Comparison of ENCODE assay signal across 31 cellular contexts in the genomic region with DNA sequence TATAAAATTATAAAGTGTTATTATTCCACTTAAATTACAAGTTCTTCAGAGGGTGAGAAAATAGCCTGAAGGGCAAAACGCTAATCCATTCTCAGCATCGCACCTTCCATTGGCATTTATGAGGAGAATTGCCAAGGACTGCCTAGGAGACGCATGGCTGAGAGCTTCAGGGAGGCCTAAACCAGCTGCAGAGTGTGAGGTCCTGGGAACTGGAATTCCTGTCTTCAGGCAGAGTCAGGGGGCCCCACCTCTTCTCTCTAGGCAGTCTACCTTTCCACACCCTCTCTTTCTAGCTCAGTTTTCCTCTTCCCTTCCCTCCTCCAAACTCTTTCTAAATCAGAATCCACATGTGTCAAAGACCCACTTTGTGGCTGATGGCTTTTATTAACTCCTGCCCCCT. TPM values are rescaled to one million over a fixed set of nuclear protein-coding genes. Genes with fewer than 3 reads are reported as not detected.
DNase-seq lines count a peak whose midpoint lies in the region; ATAC-seq, FAIRE-seq and TF ChIP-seq lines count a peak whose summit lies in the region.
"Had no signal": no experiment of that assay in that cellular context is flagged by ENCODE, and none has a peak within 500 bp of the region (broad histone marks: within the 10 kb centered on the region; RNA-seq: fewer than 3 reads in every experiment).

No MANE protein-coding gene starts in this region.

- no peak overlapping the region for H4K5ac ChIP-seq in mesendoderm (ENCODE audit: low read length)

- H4K20me1 ChIP-seq in K562 (replicated peaks; ENCODE audit: control insufficient read depth, insufficient read depth, low read length), result no peaks in the 10 kb centered on the region

- in situ Hi-C loops in K562 (cut with MboI), result loop anchor here (10.0 to 25.0 kb wide), 2 partner anchors 297 to 475 kb away; no protein-coding TSS in a partner anchor

- POLR2A ChIA-PET in HEK293 (lab: Yijun Ruan, JAX), result no interaction called here
- POLR2A ChIA-PET in K562 (lab: Yijun Ruan, JAX), result interaction anchor here (0.7 kb wide), 1 partner anchor 876 kb away, joined by 3 read pairs; no protein-coding TSS in a partner anchor

- H3K27me3 ChIP-seq in K562 (ENCODE audit: control insufficient read depth in 2 of 2, insufficient read depth in 2 of 2, low read length in 2 of 2) (no peaks in the 10 kb centered on the region), mesendoderm (ENCODE audit: insufficient read depth, low read length, poor library complexity) (no peaks in the 10 kb centered on the region)
- H3K27me3 ChIP-seq: BE2C had no signal

- no peak for TF ChIP-seq CTCF in HEK293 (tag by site-specific recombination; IDR thresholded peaks at IDR 0.05)
- TF ChIP-seq CTCF in K562 (IDR thresholded peaks at IDR 0.05 in 2 of 3, conservative IDR thresholded peaks at IDR 0.05 in 1 of 3; ENCODE audit: insufficient read depth in 2 of 3, low read depth in 1 of 3, low read length in 3 of 3), result no peak

- DNase-seq in K562 (ENCODE audit: extremely low read depth in 1 of 4, low spot score in 3 of 4), result no peak
- DNase-seq in mesendoderm, result peak; percentile 74
- no peak for DNase-seq in nucleus accumbens (lab: John Stamatoyannopoulos, UW)
- DNase-seq in SW 1271 (lab: John Stamatoyannopoulos, UW), result no peak
- DNase-seq: BE2C; Calu3; CD8-positive, alpha-beta memory T cell; GOT3; NCI-H1092 treated with DMSO at 0.1 percent for 48 hours; NCI-H1436; NCI-H187; NCI-H2081 treated with DMSO at 0.1 percent for 48 hours; NCI-H2171; NCI-H345; NCI-H510A treated with DMSO at 0.1 percent for 48 hours; NCI-H82; NK-92 treated with Interleukin-12 subunit alpha and Interleukin-12 subunit beta, amount 100 ng/mL, for 24 hours; SHP77 had no signal

- no peaks in the 10 kb centered on the region for H3K9me1 ChIP-seq in K562 (ENCODE audit: control insufficient read depth, insufficient read depth, low read length)

- H3K79me1 ChIP-seq in mesendoderm (ENCODE audit: low read length), result no peaks in the 10 kb centered on the region

- no peaks in the 10 kb centered on the region for H3K4me1 ChIP-seq in HEK293 (ENCODE audit: control insufficient read depth, insufficient read depth, low read length)
- H3K4me1 ChIP-seq in K562 (replicated peaks in 1 of 2; ENCODE audit: control insufficient read depth in 2 of 2, insufficient read depth in 2 of 2, low read length in 2 of 2), result no peaks in the 10 kb centered on the region; a peak in 2 of 5 replicates
- H3K4me1 ChIP-seq in mesendoderm (ENCODE audit: control insufficient read depth, low read depth, low read length), result no peaks in the 10 kb centered on the region

- no peak overlapping the region for H2BK15ac ChIP-seq in mesendoderm (replicated peaks; ENCODE audit: low read depth)

- no peak for FAIRE-seq in K562 (lab: Jason Lieb, UNC)
- FAIRE-seq: G401.6 had no signal

- CTCF ChIA-PET in HEK293 (lab: Yijun Ruan, JAX), result interaction anchor here (2.4 kb wide), 1 partner anchor 130 kb away, joined by 13 read pairs; no protein-coding TSS in a partner anchor
- CTCF ChIA-PET in K562 (lab: Yijun Ruan, JAX; ENCODE audit: low intra/inter-chr PET ratio), result no interaction called here

- TF ChIP-seq POLR2A in K562 (conservative IDR thresholded peaks at IDR 0.05), result no peak

- no peak overlapping the region for H2BK5ac ChIP-seq in mesendoderm (ENCODE audit: low read length)

- H3K79me2 ChIP-seq in K562 (ENCODE audit: control insufficient read depth, insufficient read depth, low read length) (no peaks in the 10 kb centered on the region), mesendoderm (ENCODE audit: control insufficient read depth, insufficient read depth, low read length) (no peaks in the 10 kb centered on the region)

- H4K8ac ChIP-seq in mesendoderm (ENCODE audit: low read depth, low read length), result no peak overlapping the region

- H3K9ac ChIP-seq in K562 (ENCODE audit: insufficient read depth in 1 of 2, low read depth in 2 of 2, low read length in 2 of 2) (no peak overlapping the region), mesendoderm (ENCODE audit: low read length) (no peak overlapping the region)

- TF ChIP-seq EP300 in K562 (IDR thresholded peaks at IDR 0.05; ENCODE audit: low read length), result no peak

- H3K23ac ChIP-seq in mesendoderm (ENCODE audit: low read length), result no peak overlapping the region

- H3K27ac ChIP-seq in HEK293 (ENCODE audit: extremely low read depth, low read depth, low read length) (no peak overlapping the region), K562 (ENCODE audit: extremely low read depth, low read depth, low read length) (no peak overlapping the region), mesendoderm (ENCODE audit: low read depth, low read length) (no peak overlapping the region)
- H3K27ac ChIP-seq: RWPE1 had no signal

- no peak overlapping the region for H3K18ac ChIP-seq in mesendoderm (ENCODE audit: low read length)

- no peaks in the 10 kb centered on the region for H3K36me3 ChIP-seq in HEK293 (ENCODE audit: control insufficient read depth in 2 of 2, insufficient read depth in 1 of 2, low read length in 2 of 2)
- H3K36me3 ChIP-seq in K562 (ENCODE audit: control insufficient read depth, insufficient read depth, low read length), result no peaks in the 10 kb centered on the region
- H3K36me3 ChIP-seq in mesendoderm (ENCODE audit: control insufficient read depth, insufficient read depth, low read length), result no peaks in the 10 kb centered on the region
- H3K36me3 ChIP-seq: BE2C had no signal

- no peaks in the 10 kb centered on the region for H3K9me3 ChIP-seq in HEK293 (ENCODE audit: control insufficient read depth, insufficient read depth, low read depth, low read length)
- no peaks in the 10 kb centered on the region for H3K9me3 ChIP-seq in K562 (replicated peaks; ENCODE audit: control insufficient read depth, insufficient read depth, low read depth, low read length)
- H3K9me3 ChIP-seq: BE2C had no signal

- BruUV-seq in K562 (replicated peaks; lab: Mats Ljungman, UMichigan), result no TSS peak

- no peak overlapping the region for H3K4ac ChIP-seq in mesendoderm (ENCODE audit: low read depth, low read length)

- H3K4me2 ChIP-seq in K562 (ENCODE audit: insufficient read depth, low read length), result no peak overlapping the region
- H3K4me2 ChIP-seq in mesendoderm (ENCODE audit: low read length), result no peak overlapping the region

- H3K56ac ChIP-seq in mesendoderm (ENCODE audit: low read length), result no peak overlapping the region

- WGBS in K562 (ENCODE audit: insufficient coverage, low coverage, missing lambda C conversion rate), result 86% methylated on average over 3 of the region's 3 CpGs
- WGBS in mesendoderm (ENCODE audit: extremely low coverage, insufficient coverage, low lambda C conversion rate), result no CpG with 5 or more reads among the region's 3 CpGs

- H3K4me3 ChIP-seq in HEK293 (ENCODE audit: low read depth, low read length) (no peak overlapping the region), K562 (no peak overlapping the region), mesendoderm (ENCODE audit: low read length) (no peak overlapping the region)

- no peak for TF ChIP-seq RAD21 in K562 (CRISPR knock-in tag; conservative IDR thresholded peaks at IDR 0.05 in 1 of 2, IDR thresholded peaks at IDR 0.05 in 1 of 2)

- H2BK120ac ChIP-seq in mesendoderm (ENCODE audit: low read depth, low read length), result no peak overlapping the region

- H2AK5ac ChIP-seq in mesendoderm (ENCODE audit: low read length), result no peak overlapping the region

- H2AFZ ChIP-seq in K562 (ENCODE audit: low read depth, low read length), result peak overlapping the region; percentile 71

- intact Hi-C loops in K562 (cut with micrococcal nuclease), result loop anchor here (5.0 kb wide), 1 partner anchor 70 kb away; no protein-coding TSS in a partner anchor

- ATAC-seq in K562 (peak; percentile 14; the same call in 1 of the 3 replicates), GM21529 (IDR thresholded peaks at IDR 0.05; ENCODE audit: unreplicated experiment) (no peak), HG02763 (IDR thresholded peaks at IDR 0.05; ENCODE audit: unreplicated experiment) (no peak)
- ATAC-seq: HCT116, Panc1 had no signal

TF ChIP-seq in HEK293, 187 proteins besides CTCF, POLR2A, EP300 and RAD21 (continues in another document):
- TF ChIP-seq ZNF433 (tag by site-specific recombination; IDR thresholded peaks at IDR 0.05; ENCODE audit: low read depth) (no peak), ZNF660 (tag by site-specific recombination; IDR thresholded peaks at IDR 0.05) (no peak), SCRT1 (tag by site-specific recombination; IDR thresholded peaks at IDR 0.05; ENCODE audit: borderline replicate concordance) (no peak), ZBTB20 (tag by site-specific recombination; IDR thresholded peaks at IDR 0.05) (0 out of 2 replicates have a peak, but pooled peaks have one; percentile 39), REPIN1 (tag by site-specific recombination; IDR thresholded peaks at IDR 0.05; ENCODE audit: low read depth) (no peak)

TF ChIP-seq in K562, 482 proteins besides CTCF, POLR2A, EP300 and RAD21:
- TF ChIP-seq HEY1 (CRISPR knock-in tag; IDR thresholded peaks at IDR 0.05; ENCODE audit: borderline replicate concordance), result no peak
- no peak for TF ChIP-seq NCOA1 (IDR thresholded peaks at IDR 0.05; ENCODE audit: low read depth)
- no peak for TF ChIP-seq TRIM24 (IDR thresholded peaks at IDR 0.05)
- TF ChIP-seq NR2F6 (CRISPR knock-in tag; IDR thresholded peaks at IDR 0.05), result no peak
TF ChIP-seq in K562: peak in this region for 0.

RNA-seq across cellular contexts. Expression of gene LRRC72, which starts 35.3 kb away (rescaled TPM):
- not detected in 2 replicates for total RNA-seq in K562 (2011; cell fraction: chromatin; rRNA removed; ENCODE audit: low replicate concordance)
- not detected in 2 replicates for total RNA-seq in K562 (2011; cell fraction: nucleolus; rRNA removed)
- not detected in 2 replicates for total RNA-seq in K562 (2011; cell fraction: nucleoplasm; rRNA removed)
- total RNA-seq in K562 (2014; rRNA removed) (not detected in 2 replicates), K562 (2014; rRNA removed; fragmentation: Illumina TruSeq; extraction: Trizol) (not detected in 2 replicates), K562 (2015; rRNA removed; fragmentation: Illumina TruSeq; extraction: Trizol) (not detected in 2 replicates), K562 (2021) (not detected in 2 replicates)
- polyA plus RNA-seq in K562 (2011; rRNA removed) (not detected in 2 replicates), K562 (2014; fragmentation: Illumina TruSeq; extraction: Trizol) (not detected in 2 replicates), K562 (2014; fragmentation: Nextera tagmentation; extraction: Ambion mirVana) (under 1 TPM in 1 of 2 experiments, not detected in 1; 0.10 TPM), K562 (2014; rRNA removed) (not detected in 2 replicates)
- polyA plus RNA-seq in K562 (2011; cell fraction: cytosol; rRNA removed), result not detected in 2 replicates
- not detected in 2 replicates for polyA plus RNA-seq in K562 (2011; cell fraction: nucleus; rRNA removed)
- polyA plus RNA-seq in K562 (2012), result not detected in 2 replicates
- not detected in 2 replicates for polyA minus RNA-seq in K562 (2011; rRNA and poly(A)+ RNA removed)
- polyA minus RNA-seq in K562 (2011; cell fraction: cytosol; rRNA and poly(A)+ RNA removed), result not detected in 2 replicates
- polyA minus RNA-seq in K562 (2011; cell fraction: nucleus; rRNA and poly(A)+ RNA removed), result not detected in 2 replicates
- polyA plus RNA-seq in mesendoderm (2013, experiment 1 of 2), result not detected
- not detected for polyA plus RNA-seq in mesendoderm (2013, experiment 2 of 2)
- total RNA-seq: Calu3; CD8-positive, alpha-beta memory T cell; Daoy; HT-29; M059J; SK-MEL-5; T-helper 1 cell treated with Interleukin-12 subunit alpha and Interleukin-12 subunit beta and Interleukin-4 antibody, amounts not matched to agents 30 ng/mL and 1 ng/mL, for 36 hours had no signal
- polyA plus RNA-seq: CD14-positive monocyte; CD8-positive, alpha-beta memory T cell had no signal
